In the genomic region with DNA sequence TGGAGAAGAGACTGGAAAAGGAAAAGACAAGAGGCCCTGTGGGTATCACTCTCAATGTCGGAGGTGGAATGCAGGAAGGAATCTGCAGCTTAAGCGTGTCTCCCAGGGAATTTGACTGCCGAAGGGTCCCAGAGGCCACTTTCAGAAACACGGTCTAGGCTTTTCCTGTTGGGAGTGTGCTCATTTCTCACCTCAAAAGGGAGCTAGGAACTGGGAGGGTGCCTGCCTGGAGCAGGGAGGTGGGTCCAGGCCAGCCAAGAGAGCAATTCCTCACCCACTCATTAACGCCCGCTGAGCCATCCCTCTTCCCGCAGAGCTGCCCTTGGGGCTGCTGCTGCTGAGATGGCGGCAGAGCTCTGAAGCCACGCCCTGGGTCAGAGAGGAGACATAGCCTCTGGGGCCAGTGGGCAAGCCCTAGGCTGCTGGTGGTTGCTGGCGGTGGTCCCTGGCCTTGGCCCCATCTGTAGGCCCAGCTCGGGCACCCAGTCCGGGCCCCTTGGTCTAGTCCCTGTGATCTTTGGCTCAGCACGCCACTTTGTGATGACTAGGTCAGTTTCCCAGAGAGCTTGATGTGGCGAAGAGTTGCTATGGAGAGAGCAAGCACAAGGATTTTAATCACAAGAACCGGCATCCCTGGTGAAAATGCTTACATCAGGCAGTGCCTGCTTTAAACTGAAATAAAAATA, we compare ENCODE assay signal across 21 cellular contexts. TPM values are rescaled to one million over a fixed set of nuclear protein-coding genes. Genes with fewer than 3 reads are reported as not detected.
DNase-seq lines count a peak whose midpoint lies in the region; ATAC-seq, FAIRE-seq and TF ChIP-seq lines count a peak whose summit lies in the region.
"Had no signal": no experiment of that assay in that cellular context is flagged by ENCODE, and none has a peak within 500 bp of the region (broad histone marks: within the 10 kb centered on the region; RNA-seq: fewer than 3 reads in every experiment).

No MANE protein-coding gene starts in this region.

- H3K79me2 ChIP-seq in astrocyte (ENCODE audit: insufficient read depth, low read length), result no peaks in the 10 kb centered on the region
- no peaks in the 10 kb centered on the region for H3K79me2 ChIP-seq in keratinocyte (ENCODE audit: control insufficient read depth, insufficient read depth, low read length)

- intact Hi-C loops in Caco-2 (cut with micrococcal nuclease; ENCODE audit: unreplicated experiment), result no loop called here

- H3K9me3 Mint-ChIP-seq in astrocyte (ENCODE audit: unreplicated experiment) (no peaks in the 10 kb centered on the region), Caco-2 (ENCODE audit: unreplicated experiment) (no peaks in the 10 kb centered on the region)
- H3K9me3 Mint-ChIP-seq in activated T-helper 17 cell treated with anti-CD3 and anti-CD28 coated beads, Interleukin-2, amount 50 U/mL, for 72 hours, result no peaks in the 10 kb centered on the region
- H3K9me3 Mint-ChIP-seq: activated CD8-positive, alpha-beta T cell treated with anti-CD3 and anti-CD28 coated beads for 36 hours had no signal

- H2AFZ ChIP-seq in astrocyte (ENCODE audit: low read depth, low read length) (no peak overlapping the region), keratinocyte (ENCODE audit: control insufficient read depth, low read length) (no peak overlapping the region)

- H3K4me1 ChIP-seq in astrocyte (ENCODE audit: insufficient read depth, low read length) (peaks cover 34% of the 10 kb centered on the region), keratinocyte (ENCODE audit: control insufficient read depth, extremely low read depth, insufficient read depth, low read length) (peaks cover 28% of the 10 kb centered on the region), Caco-2 (peaks cover 6% of the 10 kb centered on the region)
- H3K4me1 ChIP-seq: heart right ventricle, right atrium auricular region, uterus had no signal

- no peaks in the 10 kb centered on the region for H3K27me3 ChIP-seq in astrocyte (ENCODE audit: insufficient read depth, low read length)
- no peaks in the 10 kb centered on the region for H3K27me3 ChIP-seq in keratinocyte (ENCODE audit: control insufficient read depth, extremely low read depth, insufficient read depth, low read length)
- H3K27me3 ChIP-seq in Caco-2 (replicated peaks; ENCODE audit: control insufficient read depth, insufficient read depth, low read length), result no peaks in the 10 kb centered on the region
- H3K27me3 ChIP-seq: ovary, right atrium auricular region, uterus had no signal

- H3K36me3 ChIP-seq in astrocyte (ENCODE audit: insufficient read depth, low read length) (no peaks in the 10 kb centered on the region), keratinocyte (ENCODE audit: control insufficient read depth in 2 of 2, extremely low read depth in 1 of 2, insufficient read depth in 2 of 2, low read length in 2 of 2) (no peaks in the 10 kb centered on the region), Caco-2 (ENCODE audit: control insufficient read depth, insufficient read depth, low read length) (no peaks in the 10 kb centered on the region)
- H3K36me3 ChIP-seq: heart right ventricle, ovary, right atrium auricular region, uterus had no signal

- CTCF ChIA-PET in Caco-2 (lab: Charles Lee), result interaction anchor here (1.4 kb wide), 1 partner anchor 25 kb away, joined by 7 read pairs; no protein-coding TSS in a partner anchor

- H3K4me2 ChIP-seq in astrocyte (ENCODE audit: low read length) (peak overlapping the region; percentile 36), keratinocyte (ENCODE audit: control insufficient read depth, extremely low read depth, insufficient read depth, low read depth, low read length) (peak overlapping the region; percentile 4)

- peak; percentile 0 for DNase-seq in NCI-H146 treated with DMSO at 0.1 percent for 48 hours (lab: John Stamatoyannopoulos, UW; ENCODE audit: unreplicated experiment)
- DNase-seq in NCI-H146 (lab: John Stamatoyannopoulos, UW), result no peak
- DNase-seq in astrocyte (ENCODE audit: low read depth), result no peak
- no peak for DNase-seq in keratinocyte (ENCODE audit: low read depth, low spot score)
- peak; percentile 58 for DNase-seq in stromal cell of bone marrow (ENCODE audit: low read depth)
- DNase-seq in Caco-2, result no peak
- DNase-seq: 8988T; activated CD8-positive, alpha-beta T cell treated with anti-CD3 and anti-CD28 coated beads for 36 hours; activated naive CD4-positive, alpha-beta T cell treated with anti-CD3 and anti-CD28 coated beads, Interleukin-2, amount 50 U/mL, for 16 hours; activated T-cell treated with anti-CD3 and anti-CD28 coated beads, Interleukin-2, amount 50 U/mL, for 1 hour; heart right ventricle; Kasumi-1; NCI-H1092 treated with DMSO at 0.1 percent for 48 hours; NCI-H774; ovary; stimulated activated CD4-positive, alpha-beta T cell treated with anti-CD3 and anti-CD28 coated beads, Interleukin-15, amount 100 ng/mL, for 24 hours; uterus had no signal

- POLR2A ChIA-PET in Caco-2 (lab: Charles Lee), result no interaction called here

- H4K20me1 ChIP-seq in astrocyte (ENCODE audit: insufficient read depth, low read length) (no peaks in the 10 kb centered on the region), keratinocyte (ENCODE audit: control insufficient read depth, extremely low read depth, insufficient read depth, low read length) (no peaks in the 10 kb centered on the region)

- H3K27me3 Mint-ChIP-seq in astrocyte (ENCODE audit: low read depth, unreplicated experiment), result no peaks in the 10 kb centered on the region
- H3K27me3 Mint-ChIP-seq in Caco-2 (ENCODE audit: insufficient read depth, unreplicated experiment), result no peaks in the 10 kb centered on the region
- peaks cover 4% of the 10 kb centered on the region for H3K27me3 Mint-ChIP-seq in activated T-helper 17 cell treated with anti-CD3 and anti-CD28 coated beads, Interleukin-2, amount 50 U/mL, for 72 hours

- H3K9me3 ChIP-seq in astrocyte (ENCODE audit: insufficient read depth, low read depth, low read length), result no peaks in the 10 kb centered on the region
- H3K9me3 ChIP-seq in keratinocyte (ENCODE audit: control insufficient read depth, low read depth, low read length), result no peaks in the 10 kb centered on the region
- no peaks in the 10 kb centered on the region for H3K9me3 ChIP-seq in Caco-2
- H3K9me3 ChIP-seq: heart right ventricle, ovary, right atrium auricular region, uterus had no signal

- dilution Hi-C loops in keratinocyte (cut with MboI; ENCODE audit: extremely low pct_ligation_motif_present, low sequenced_read_pairs), result no loop called here

- H3K36me3 Mint-ChIP-seq in astrocyte (ENCODE audit: low read depth, unreplicated experiment) (no peaks in the 10 kb centered on the region), Caco-2 (ENCODE audit: insufficient read depth, unreplicated experiment) (no peaks in the 10 kb centered on the region)
- no peaks in the 10 kb centered on the region for H3K36me3 Mint-ChIP-seq in activated T-helper 17 cell treated with anti-CD3 and anti-CD28 coated beads, Interleukin-2, amount 50 U/mL, for 72 hours (ENCODE audit: low read depth)

- no peak overlapping the region for H3K27ac Mint-ChIP-seq in astrocyte (ENCODE audit: unreplicated experiment)
- no peak overlapping the region for H3K27ac Mint-ChIP-seq in Caco-2 (ENCODE audit: unreplicated experiment)
- no peak overlapping the region for H3K27ac Mint-ChIP-seq in activated T-helper 17 cell treated with anti-CD3 and anti-CD28 coated beads, Interleukin-2, amount 50 U/mL, for 72 hours
- H3K27ac Mint-ChIP-seq: activated CD8-positive, alpha-beta T cell treated with anti-CD3 and anti-CD28 coated beads for 36 hours had no signal

- H3K4me1 Mint-ChIP-seq in astrocyte (ENCODE audit: low read depth, unreplicated experiment), result peaks cover 5% of the 10 kb centered on the region
- H3K4me1 Mint-ChIP-seq in Caco-2 (ENCODE audit: low read depth, unreplicated experiment), result peaks cover 1% of the 10 kb centered on the region
- H3K4me1 Mint-ChIP-seq in activated T-helper 17 cell treated with anti-CD3 and anti-CD28 coated beads, Interleukin-2, amount 50 U/mL, for 72 hours, result no peaks in the 10 kb centered on the region

- H3K4me3 Mint-ChIP-seq in astrocyte (ENCODE audit: unreplicated experiment) (no peak overlapping the region), Caco-2 (ENCODE audit: unreplicated experiment) (no peak overlapping the region)
- no peak overlapping the region for H3K4me3 Mint-ChIP-seq in activated T-helper 17 cell treated with anti-CD3 and anti-CD28 coated beads, Interleukin-2, amount 50 U/mL, for 72 hours
- H3K4me3 Mint-ChIP-seq: activated CD8-positive, alpha-beta T cell treated with anti-CD3 and anti-CD28 coated beads for 36 hours had no signal

- H3K9ac ChIP-seq in astrocyte (ENCODE audit: low read length) (peak overlapping the region; percentile 43), keratinocyte (ENCODE audit: control insufficient read depth, extremely low read depth, insufficient read depth, low read length) (no peak overlapping the region)

- H3K4me3 ChIP-seq in astrocyte (ENCODE audit: insufficient read depth, low read depth, low read length) (no peak overlapping the region), keratinocyte (ENCODE audit: control insufficient read depth in 2 of 3, extremely low read depth in 1 of 3, insufficient read depth in 2 of 3, low read depth in 1 of 3, low read length in 3 of 3) (no peak overlapping the region), Caco-2 (ENCODE audit: low read depth, low read length) (no peak overlapping the region)
- H3K4me3 ChIP-seq: heart right ventricle, ovary, right atrium auricular region, uterus had no signal

- FAIRE-seq in astrocyte (lab: Jason Lieb, UNC) (no peak), keratinocyte (lab: Jason Lieb, UNC) (no peak)

- no peak for ATAC-seq in SK-N-SH treated with all-trans-retinoic acid at 6 μM for 48 hours
- ATAC-seq in activated T-helper 17 cell treated with anti-CD3 and anti-CD28 coated beads, Interleukin-2, amount 50 U/mL, for 72 hours (replicated peaks), result no peak
- ATAC-seq: heart right ventricle, Panc1 had no signal

- H3K9me1 ChIP-seq in keratinocyte (ENCODE audit: control insufficient read depth, extremely low read depth, insufficient read depth, low read length), result no peaks in the 10 kb centered on the region

- no peak for TF ChIP-seq CTCF in astrocyte (IDR thresholded peaks at IDR 0.05; ENCODE audit: insufficient read depth, low read depth, low read length)
- TF ChIP-seq CTCF in keratinocyte (optimal IDR thresholded peaks at IDR 0.05 in 1 of 3, IDR thresholded peaks at IDR 0.05 in 1 of 3, conservative IDR thresholded peaks at IDR 0.05 in 1 of 3; ENCODE audit: extremely low read depth in 1 of 3, insufficient read depth in 2 of 3, low read length in 3 of 3), result no peak
- TF ChIP-seq CTCF in Caco-2 (IDR thresholded peaks at IDR 0.05; ENCODE audit: insufficient read depth in 1 of 2, low read depth in 1 of 2, low read length in 1 of 2, severe bottlenecking in 1 of 2, unreplicated experiment in 1 of 2), result no peak

- no TSS peak for BruUV-seq in Caco-2 (replicated peaks; lab: Mats Ljungman, UMichigan)

- H3K27ac ChIP-seq in astrocyte (ENCODE audit: low read depth, low read length) (peak overlapping the region; percentile 26), keratinocyte (ENCODE audit: control insufficient read depth, insufficient read depth, low read length) (peak overlapping the region; percentile 26)
- H3K27ac ChIP-seq: heart right ventricle, ovary, right atrium auricular region, uterus had no signal

RNA-seq across cellular contexts. Expression of a gene that starts 4.1 kb away (rescaled TPM):
- total RNA-seq in astrocyte (7.8 and 16.2 TPM in 2 replicates), Caco-2 (2022) (4.2 and 5.9 TPM in 2 replicates)
- polyA plus RNA-seq in keratinocyte, result 48.6 to 73.2 TPM (median 55.6 TPM) in 3 replicates
- 30.6 TPM for polyA plus RNA-seq in keratinocyte (2011; ENCODE audit: low read depth)
- 36.5 and 56.8 TPM in 2 replicates for polyA plus RNA-seq in keratinocyte (2011; cell fraction: cytosol; rRNA removed)
- 65.5 and 89.6 TPM in 2 replicates for polyA plus RNA-seq in keratinocyte (2011; cell fraction: nucleus; rRNA removed)
- 32.2 and 96.3 TPM in 2 replicates for polyA plus RNA-seq in keratinocyte (2012; ENCODE audit: low replicate concordance)
- 49.2 to 74.7 TPM (median 58.6 TPM) in 3 replicates for polyA minus RNA-seq in keratinocyte
- 37.0 TPM for polyA minus RNA-seq in keratinocyte (2011; cell fraction: cytosol; rRNA and poly(A)+ RNA removed)
- 36.8 and 45.4 TPM in 2 replicates for polyA minus RNA-seq in keratinocyte (2011; cell fraction: nucleus; rRNA and poly(A)+ RNA removed)
- 1 to 10 TPM; 2.3 TPM for total RNA-seq in activated T-helper 17 cell treated with anti-CD3 and anti-CD28 coated beads, Interleukin-2, amount 50 U/mL, for 72 hours

Comparison
In these comparisons a context has a peak if more than half of its experiments do, and no peak if none do; other contexts are left out.
1. DNase-seq: peak in NCI-H146 treated with DMSO at 0.1 percent for 48 hours (single experiment) and stromal cell of bone marrow (single experiment); none in NCI-H146 (single experiment), astrocyte (single experiment), keratinocyte (single experiment) and Caco-2 (0 of 2).